9 cellular contexts compared by ENCODE assay signal in genomic region chr1:204350857-204351573, GRCh38. TPM values are rescaled to one million over a fixed set of nuclear protein-coding genes. Genes with fewer than 3 reads are reported as not detected.
DNase-seq lines count a peak whose midpoint lies in the region; ATAC-seq, FAIRE-seq and TF ChIP-seq lines count a peak whose summit lies in the region.
"Had no signal": no experiment of that assay in that cellular context is flagged by ENCODE, and none has a peak within 500 bp of the region (broad histone marks: within the 10 kb centered on the region; RNA-seq: fewer than 3 reads in every experiment).

No MANE protein-coding gene starts in this region.

- H3K4me3 Mint-ChIP-seq in mesothelial cell of epicardium (peak overlapping the region; percentile 46), chondrocyte (ENCODE audit: unreplicated experiment) (no peak overlapping the region)

- no peak for FAIRE-seq in GM19239 (lab: Jason Lieb, UNC)
- FAIRE-seq: GM18507 had no signal

- no peaks in the 10 kb centered on the region for H3K27me3 ChIP-seq in dorsolateral prefrontal cortex

- H3K9me3 Mint-ChIP-seq in mesothelial cell of epicardium (no peaks in the 10 kb centered on the region), chondrocyte (ENCODE audit: low read depth) (no peaks in the 10 kb centered on the region)

- ATAC-seq in HG02678 (IDR thresholded peaks at IDR 0.05; ENCODE audit: unreplicated experiment) (no peak), HG02852 (IDR thresholded peaks at IDR 0.05; ENCODE audit: unreplicated experiment) (no peak)

- DNase-seq in Ammon's horn (ENCODE audit: low spot score) (peak; percentile 92), NCI-H146 (lab: John Stamatoyannopoulos, UW) (peak; percentile 93), dorsolateral prefrontal cortex (peak; percentile 87 to 94 (median 90)), mesothelial cell of epicardium (ENCODE audit: low spot score in 2 of 2, unreplicated experiment in 2 of 2) (peak; percentile 59 to 79), chondrocyte (ENCODE audit: low spot score) (no peak), GM19239 (ENCODE audit: insufficient read length, low spot score) (no peak)

- H3K36me3 Mint-ChIP-seq in mesothelial cell of epicardium: no peaks in the 10 kb centered on the region
- no peaks in the 10 kb centered on the region for H3K36me3 Mint-ChIP-seq in chondrocyte (ENCODE audit: low read depth)

- peak overlapping the region in 48 of 59 donors; percentile 10 to 83 (median 63) for H3K27ac ChIP-seq in dorsolateral prefrontal cortex

- H3K27me3 Mint-ChIP-seq in mesothelial cell of epicardium (ENCODE audit: low read depth): no peaks in the 10 kb centered on the region
- no peaks in the 10 kb centered on the region for H3K27me3 Mint-ChIP-seq in chondrocyte (ENCODE audit: low read depth)

- TF ChIP-seq CTCF in dorsolateral prefrontal cortex (IDR thresholded peaks at IDR 0.05 in 54 of 56, conservative IDR thresholded peaks at IDR 0.05 in 2 of 56; ENCODE audit: low read depth in 1 of 56, partially characterized antibody in 56 of 56) (peak in 2 of 56 donors; percentile 11), mesothelial cell of epicardium (IDR thresholded peaks at IDR 0.05; ENCODE audit: unreplicated experiment) (no peak), chondrocyte (IDR thresholded peaks at IDR 0.05) (no peak)

- peak overlapping the region in 57 of 59 donors; percentile 10 to 62 (median 41) for H3K4me3 ChIP-seq in dorsolateral prefrontal cortex

- H3K4me1 Mint-ChIP-seq in mesothelial cell of epicardium (peaks cover 55% of the 10 kb centered on the region), chondrocyte (ENCODE audit: low read depth) (peaks cover 11% of the 10 kb centered on the region)

- intact Hi-C loops in dorsolateral prefrontal cortex (cut with DNase I): no loop called here

- H3K27ac Mint-ChIP-seq in mesothelial cell of epicardium (peak overlapping the region; percentile 88), chondrocyte (ENCODE audit: unreplicated experiment) (no peak overlapping the region)

RNA-seq across cellular contexts. Expression of gene PLEKHA6, which starts 8.7 kb away (rescaled TPM):
- total RNA-seq in dorsolateral prefrontal cortex (100 to 1,000 TPM in 47 of 120 experiments, 10 to 100 TPM in 73; 49.5 to 154 (median 97.2) TPM), mesothelial cell of epicardium (29.7 to 34.0 TPM (median 32.2 TPM) in 3 replicates), chondrocyte (0.15 to 1.4 TPM (median 0.51 TPM) in 3 replicates)

Comparison
In these comparisons a context has a peak if more than half of its experiments do, and no peak if none do; other contexts are left out.
1. DNase-seq: peak in Ammon's horn (single experiment), NCI-H146 (single experiment), dorsolateral prefrontal cortex (10 of 10) and mesothelial cell of epicardium (2 of 2); none in chondrocyte (single experiment) and GM19239 (single experiment).
2. RNA of gene PLEKHA6, which starts 8.7 kb away (total RNA-seq): 49.5 to 154 TPM in dorsolateral prefrontal cortex and 29.7 to 34.0 TPM in mesothelial cell of epicardium; 0.15 to 1.4 TPM in chondrocyte; every median in the first group is over 10 times any median in the second.